8 cellular contexts compared by ENCODE assay signal in genomic region chrX:130060122-130061069, GRCh38. TPM values are rescaled to one million over a fixed set of nuclear protein-coding genes. Genes with fewer than 3 reads are reported as not detected.
DNase-seq lines count a peak whose midpoint lies in the region; TF ChIP-seq lines count a peak whose summit lies in the region.

No MANE protein-coding gene starts in this region.

- peak overlapping the region; percentile 64 to 65 for H3K9ac ChIP-seq in mucosa of rectum (ENCODE audit: low read depth in 1 of 2, low read length in 2 of 2)

- peak overlapping the region; percentile 59 to 71 for H3K27ac ChIP-seq in mucosa of rectum (ENCODE audit: low read depth in 2 of 2, low read length in 2 of 2)

- no peak for TF ChIP-seq POLR2A in erythroblast (IDR thresholded peaks at IDR 0.05; ENCODE audit: low read length)

- H3K4me3 ChIP-seq in Caco-2 (ENCODE audit: low read depth, low read length) = peak overlapping the region; percentile 42
- H3K4me3 ChIP-seq in mucosa of rectum (ENCODE audit: low read length in 2 of 2) = peak overlapping the region; percentile 59 to 66

- H3K4me1 ChIP-seq in Caco-2 = 0 out of 2 replicates have a peak, but pooled peaks cover 3% of the 10 kb centered on the region
- peaks cover 2 to 5% of the 10 kb centered on the region in 2 donors for H3K4me1 ChIP-seq in mucosa of rectum (ENCODE audit: control insufficient read depth in 2 of 2, insufficient read depth in 2 of 2, low read length in 2 of 2)

- H3K27me3 ChIP-seq in Caco-2 (replicated peaks; ENCODE audit: control insufficient read depth, insufficient read depth, low read length) = no peaks in the 10 kb centered on the region
- no peaks in the 10 kb centered on the region for H3K27me3 ChIP-seq in mucosa of rectum (ENCODE audit: control insufficient read depth in 2 of 2, insufficient read depth in 2 of 2, low read length in 2 of 2)

- BruUV-seq in Caco-2 (replicated peaks; lab: Mats Ljungman, UMichigan) = TSS peak; percentile 24

- peak overlapping the region; percentile 77 for H3K4me3 Mint-ChIP-seq in Caco-2 (ENCODE audit: unreplicated experiment)

- POLR2A ChIA-PET in Caco-2 (lab: Charles Lee) = interaction anchor here (0.6 to 1.1 kb wide), 4 partner anchors 49 to 135 kb away, joined by 3 read pairs; no protein-coding TSS in a partner anchor

- H3K36me3 Mint-ChIP-seq in Caco-2 (ENCODE audit: insufficient read depth, unreplicated experiment) = peaks cover 27% of the 10 kb centered on the region

- no peaks in the 10 kb centered on the region for H3K9me3 ChIP-seq in Caco-2
- H3K9me3 ChIP-seq in mucosa of rectum (ENCODE audit: control insufficient read depth in 2 of 2, low read length in 2 of 2) = no peaks in the 10 kb centered on the region

- H3K4me1 Mint-ChIP-seq in Caco-2 (ENCODE audit: low read depth, unreplicated experiment) = peaks cover 9% of the 10 kb centered on the region

- CTCF ChIA-PET in Caco-2 (lab: Charles Lee) = interaction anchor here (0.6 to 2.0 kb wide), 9 partner anchors 11 to 697 kb away, joined by 3 to 28 read pairs (median 6); partner anchors contain the start of genes BCORL1 and UTP14A

- H3K36me3 ChIP-seq in Caco-2 (ENCODE audit: control insufficient read depth, insufficient read depth, low read length) = no peaks in the 10 kb centered on the region
- peaks cover 5 to 9% of the 10 kb centered on the region in 2 donors for H3K36me3 ChIP-seq in mucosa of rectum (ENCODE audit: control insufficient read depth in 2 of 2, insufficient read depth in 2 of 2, low read length in 2 of 2)

- DNase-seq in Caco-2 (peak; percentile 77 to 90), GM20000 (ENCODE audit: low spot score) (peak; percentile 92), HPDE6-E6E7 (ENCODE audit: extremely low spot score) (peak; percentile 72), NOMO-1 treated with dmso at 0.1 percent for 144 hours (lab: John Stamatoyannopoulos, UW; ENCODE audit: unreplicated experiment) (peak; percentile 34), activated T-cell treated with anti-CD3 and anti-CD28 coated beads for 24 hours (ENCODE audit: low read depth) (peak; percentile 72), erythroblast (lab: John Stamatoyannopoulos, UW) (peak; percentile 82 to 89)
- DNase-seq in stimulated activated CD8-positive, alpha-beta memory T cell treated with anti-CD3 and anti-CD28 coated beads, Interleukin-4, amount 100 ng/mL, for 24 hours (ENCODE audit: low read depth) = peak; percentile 74

- peak overlapping the region; percentile 91 for H3K27ac Mint-ChIP-seq in Caco-2 (ENCODE audit: unreplicated experiment)

- no peaks in the 10 kb centered on the region for H3K9me3 Mint-ChIP-seq in Caco-2 (ENCODE audit: unreplicated experiment)

- peak; percentile 72 for TF ChIP-seq CTCF in Caco-2 (IDR thresholded peaks at IDR 0.05; ENCODE audit: insufficient read depth in 1 of 2, low read depth in 1 of 2, low read length in 1 of 2, severe bottlenecking in 1 of 2, unreplicated experiment in 1 of 2)
- TF ChIP-seq CTCF in GM20000 (IDR thresholded peaks at IDR 0.05; ENCODE audit: extremely low read depth, missing control alignments) = peak; percentile 76

- H3K27me3 Mint-ChIP-seq in Caco-2 (ENCODE audit: insufficient read depth, unreplicated experiment) = no peaks in the 10 kb centered on the region

- intact Hi-C loops in Caco-2 (cut with micrococcal nuclease; ENCODE audit: unreplicated experiment) = loop anchor here (1.0 to 5.0 kb wide), 3 partner anchors 78 to 453 kb away; partner anchors contain the start of gene BCORL1

RNA-seq across cellular contexts. Expression of gene ELF4, which starts 49.9 kb away (rescaled TPM):
- 24.3 and 25.3 TPM in 2 replicates for total RNA-seq in Caco-2 (2022)

Comparison
In these comparisons a context has a peak if more than half of its experiments do, and no peak if none do; other contexts are left out.
1. Peak in every context shown above with its lines: DNase-seq, H3K4me3 ChIP-seq and H3K27ac ChIP-seq.
2. DNase-seq: peak in every context shown above with its lines; median percentile 92 in GM20000; 86 in erythroblast; 84 in Caco-2; 74 in stimulated activated CD8-positive, alpha-beta memory T cell treated with anti-CD3 and anti-CD28 coated beads, Interleukin-4, amount 100 ng/mL, for 24 hours; 72 in HPDE6-E6E7; 72 in activated T-cell treated with anti-CD3 and anti-CD28 coated beads for 24 hours; 34 in NOMO-1 treated with dmso at 0.1 percent for 144 hours.